In the genomic region with DNA sequence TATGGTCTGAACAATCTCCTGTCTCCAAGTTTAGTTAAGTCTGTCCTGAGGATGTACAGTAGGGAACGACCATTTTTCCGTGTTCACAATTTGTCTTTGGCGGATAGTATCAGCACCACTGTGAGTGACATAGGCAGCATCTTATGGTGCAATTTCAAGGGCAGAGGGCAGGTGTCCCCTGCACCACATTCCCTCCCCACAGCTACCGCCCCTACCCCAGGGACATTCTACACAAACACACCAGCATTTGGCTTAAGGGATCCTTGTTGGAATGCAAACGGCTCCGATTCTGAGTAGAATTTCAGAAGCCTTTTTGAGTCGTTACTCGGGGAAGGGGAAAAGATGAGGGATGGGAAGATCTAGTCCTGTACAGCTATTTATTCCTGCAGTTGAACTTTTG, we compare ENCODE assay signal across 12 cellular contexts.
"Had no signal": no experiment of that assay in that cellular context is flagged by ENCODE, and none has a peak within 500 bp of the region (broad histone marks: within the 10 kb centered on the region; RNA-seq: fewer than 3 reads in every experiment).

No MANE protein-coding gene starts in this region.

- H3K27ac ChIP-seq: hepatocyte, ovary, vagina had no signal

- DNase-seq: activated CD4-positive, alpha-beta T cell treated with anti-CD3 and anti-CD28 coated beads, Interleukin-2, amount 10 ng/mL, durations not matched to agents 7 days and 5 days; activated CD8-positive, alpha-beta memory T cell treated with anti-CD3 and anti-CD28 coated beads, Interleukin-2, amount 50 U/mL, for 48 hours; activated gamma-delta T cell treated with Interleukin-2 at 50 U/mL for 16 hours; activated T-cell treated with anti-CD3 and anti-CD28 coated beads, Interleukin-2, amount 50 U/mL, for 72 hours; amniotic stem cell; dermis blood vessel endothelial cell; erythroblast; midbrain; ovary had no signal

- H3K4me3 ChIP-seq: hepatocyte, ovary, vagina had no signal

- H3K9me3 ChIP-seq: vagina had no signal

- H3K36me3 ChIP-seq: ovary, vagina had no signal

- ATAC-seq: activated T-cell treated with anti-CD3 and anti-CD28 coated beads, Interleukin-2, amount 50 U/mL, for 72 hours; stimulated activated effector memory CD8-positive, alpha-beta T cell treated with anti-CD3 and anti-CD28 coated beads, Interleukin-12 subunit alpha, Interleukin-12 subunit beta, amount 100 ng/mL, for 72 hours had no signal

- H3K27me3 ChIP-seq: hepatocyte, ovary, vagina had no signal
